In the genomic region with DNA sequence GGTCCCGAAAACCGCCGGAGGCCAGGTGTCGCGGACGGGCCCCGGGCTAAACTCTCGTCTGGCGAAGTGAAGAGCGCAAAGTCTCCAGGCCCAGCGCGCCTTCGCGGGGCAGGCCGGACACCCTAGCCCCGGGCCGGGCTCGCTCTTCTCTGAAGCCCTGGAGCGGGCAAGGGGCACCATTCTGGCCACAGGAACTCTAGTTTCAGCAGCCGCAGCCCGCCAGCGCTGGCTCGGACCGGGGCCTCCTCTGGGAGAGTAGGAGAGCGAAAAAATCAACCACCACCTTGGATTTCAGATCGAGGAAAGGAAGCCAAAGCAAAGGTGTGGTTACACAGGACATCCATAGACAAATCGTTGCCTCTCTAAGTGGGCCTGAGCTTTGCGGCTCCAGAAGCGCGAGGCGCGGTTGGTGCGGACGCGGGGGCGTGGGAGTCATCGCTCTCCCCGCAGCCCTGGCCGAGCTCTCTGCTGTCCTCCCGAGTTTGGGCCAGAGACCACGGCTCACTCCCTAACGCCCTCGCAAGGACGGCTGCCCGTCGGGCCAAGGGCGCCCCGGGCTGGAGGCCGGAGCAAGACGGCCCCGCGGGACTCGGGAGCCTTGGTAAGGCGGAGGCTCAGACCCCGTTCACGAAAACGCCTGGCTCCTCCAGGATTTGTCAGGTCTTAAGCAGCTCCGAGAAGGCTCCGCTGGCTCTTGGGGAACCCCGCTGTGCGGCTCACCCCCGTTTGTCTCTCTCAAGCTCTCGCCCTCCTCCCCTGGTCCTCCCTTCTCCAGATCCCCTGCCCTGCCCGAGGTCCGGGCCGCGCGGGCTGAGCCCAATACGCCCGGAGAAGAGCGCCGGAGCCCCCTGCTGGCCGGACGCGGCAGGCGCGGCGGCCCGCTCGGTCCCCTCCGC, we compare ENCODE assay signal across 8 cellular contexts.
DNase-seq lines count a peak whose midpoint lies in the region; ATAC-seq and TF ChIP-seq lines count a peak whose summit lies in the region.

No MANE protein-coding gene starts in this region.

- peak; percentile 92 for TF ChIP-seq CTCF in left ventricle myocardium inferior (IDR thresholded peaks at IDR 0.05; ENCODE audit: borderline replicate concordance)

- H3K4me3 ChIP-seq in SJCRH30, result peak overlapping the region; percentile 43
- H3K4me3 ChIP-seq in left ventricle myocardium inferior, result peak overlapping the region; percentile 69

- H3K9me3 ChIP-seq in SJCRH30 (replicated peaks) (no peaks in the 10 kb centered on the region), left ventricle myocardium inferior (replicated peaks) (no peaks in the 10 kb centered on the region)

- peaks cover 3% of the 10 kb centered on the region; the same call in 1 of the 2 replicates for H3K27me3 ChIP-seq in SJCRH30
- peaks cover 97% of the 10 kb centered on the region for H3K27me3 ChIP-seq in left ventricle myocardium inferior (ENCODE audit: low read depth)

- ATAC-seq in GM19467 (IDR thresholded peaks at IDR 0.05; ENCODE audit: unreplicated experiment), result peak; percentile 94
- ATAC-seq in HG03558 (IDR thresholded peaks at IDR 0.05; ENCODE audit: extremely low read depth, unreplicated experiment), result peak; percentile 67

- intact Hi-C loops in left ventricle myocardium inferior (cut with micrococcal nuclease), result loop anchor here (5.0 kb wide), 1 partner anchor 1086 kb away; no protein-coding TSS in a partner anchor

- H3K27ac ChIP-seq in SJCRH30, result no peak overlapping the region
- H3K27ac ChIP-seq in left ventricle myocardium inferior (replicated peaks), result no peak overlapping the region

- no peaks in the 10 kb centered on the region for H3K4me1 ChIP-seq in SJCRH30
- H3K4me1 ChIP-seq in left ventricle myocardium inferior, result peaks cover 24% of the 10 kb centered on the region

- H3K36me3 ChIP-seq in SJCRH30 (no peaks in the 10 kb centered on the region), left ventricle myocardium inferior (no peaks in the 10 kb centered on the region)

- DNase-seq in DMS 273 treated with DMSO at 0.1 percent for 48 hours (lab: John Stamatoyannopoulos, UW) (peak; percentile 30), SJCRH30 (peak; percentile 26 to 61), amniotic epithelial cell (ENCODE audit: low read depth) (peak; percentile 71), left ventricle myocardium inferior (peak; percentile 55), pons (ENCODE audit: low spot score) (peak; percentile 54), middle frontal gyrus (ENCODE audit: extremely low spot score, low spot score) (no peak)
